Comparison of ENCODE assay signal across 19 cellular contexts in the genomic region with DNA sequence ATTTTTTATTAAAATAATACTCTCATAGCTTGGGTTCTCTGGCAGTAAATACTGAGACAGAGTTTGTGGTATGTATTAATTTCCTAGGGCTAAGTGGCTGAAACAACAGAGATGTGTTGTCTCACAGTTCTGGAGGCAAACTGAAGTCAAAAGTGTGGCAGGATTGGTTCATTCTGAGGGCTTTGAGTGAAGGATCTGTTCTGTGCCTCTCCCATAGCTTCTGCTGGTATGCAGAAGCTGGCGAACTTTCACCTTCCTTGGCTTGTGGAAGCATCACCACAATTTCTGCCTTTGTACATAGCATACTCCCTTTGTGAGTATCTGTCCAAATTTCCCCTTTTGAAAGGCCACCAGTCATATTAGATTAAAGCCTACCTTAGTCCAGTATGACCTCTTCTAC. TPM values are rescaled to one million over a fixed set of nuclear protein-coding genes. Genes with fewer than 3 reads are reported as not detected.
A peak's percentile ranks its signal among the peaks of the same experiment; 100 is the strongest.
DNase-seq lines count a peak whose midpoint lies in the region; ATAC-seq and TF ChIP-seq lines count a peak whose summit lies in the region.
"Had no signal": no experiment of that assay in that cellular context is flagged by ENCODE, and none has a peak within 500 bp of the region (broad histone marks: within the 10 kb centered on the region; RNA-seq: fewer than 3 reads in every experiment).

No MANE protein-coding gene starts in this region.

- no peaks in the 10 kb centered on the region for H3K4me1 ChIP-seq in cardiac muscle cell (ENCODE audit: low read depth)
- H3K4me1 ChIP-seq in upper lobe of right lung = no peaks in the 10 kb centered on the region
- H3K4me1 ChIP-seq: BE2C, BLaER1, Caco-2 had no signal

- intact Hi-C loops in left ventricle myocardium superior (cut with micrococcal nuclease) = no loop called here
- intact Hi-C loops in upper lobe of right lung (cut with DNase I) = no loop called here

- peak overlapping the region; percentile 20 for H3K27ac ChIP-seq in cardiac muscle cell
- no peak overlapping the region for H3K27ac ChIP-seq in upper lobe of right lung
- H3K27ac ChIP-seq: BLaER1 had no signal

- H3K4me3 ChIP-seq in cardiac muscle cell = no peak overlapping the region
- no peak overlapping the region for H3K4me3 ChIP-seq in upper lobe of right lung
- H3K4me3 ChIP-seq: BLaER1 had no signal

- no peaks in the 10 kb centered on the region for H3K27me3 ChIP-seq in cardiac muscle cell
- H3K27me3 ChIP-seq in upper lobe of right lung = no peaks in the 10 kb centered on the region
- H3K27me3 ChIP-seq: BE2C, BLaER1 had no signal

- H3K9me3 ChIP-seq in cardiac muscle cell (ENCODE audit: low read depth) (no peaks in the 10 kb centered on the region), upper lobe of right lung (no peaks in the 10 kb centered on the region)
- H3K9me3 ChIP-seq: BE2C, BLaER1, Caco-2 had no signal

- H3K36me3 ChIP-seq in cardiac muscle cell (peaks cover 84% of the 10 kb centered on the region), upper lobe of right lung (peaks cover 95% of the 10 kb centered on the region)

- no peak for TF ChIP-seq CTCF in cardiac muscle cell (IDR thresholded peaks at IDR 0.05; ENCODE audit: low read depth, low read length)
- TF ChIP-seq CTCF in upper lobe of right lung (IDR thresholded peaks at IDR 0.05) = no peak

- DNase-seq in cardiac muscle cell (ENCODE audit: low read depth in 1 of 2, low spot score in 1 of 2) (peak in 1 of 2 donors; percentile 3), left ventricle myocardium superior (no peak), UCSD-AML1 (lab: John Stamatoyannopoulos, UW; ENCODE audit: unreplicated experiment) (peak; percentile 1), foreskin melanocyte (peak; percentile 54), upper lobe of right lung (no peak), CD1c-positive myeloid dendritic cell (ENCODE audit: extremely low spot score) (no peak)
- DNase-seq: 8988T; ACHN; BE2C; C1 segment of cervical spinal cord; Caco-2; Calu3; CD4-positive, alpha-beta T cell; CD8-positive, alpha-beta T cell; DMS79 treated with DMSO at 0.1 percent for 48 hours; GF-D8 had no signal

- ATAC-seq in left ventricle myocardium superior (no peak), upper lobe of right lung (peak; percentile 20), GM21423 (IDR thresholded peaks at IDR 0.05; ENCODE audit: unreplicated experiment) (no peak), HG03469 (IDR thresholded peaks at IDR 0.05; ENCODE audit: unreplicated experiment) (no peak)
- ATAC-seq: CD8-positive, alpha-beta T cell had no signal

RNA-seq across cellular contexts. Expression of a gene that starts 21.0 kb away (rescaled TPM):
- 27.2 and 69.6 TPM in 2 replicates for total RNA-seq in cardiac muscle cell
- 84.1 and 116 TPM in 2 replicates for polyA plus RNA-seq in cardiac muscle cell
- 18.1 TPM for total RNA-seq in left ventricle myocardium superior
- 35.4 TPM for total RNA-seq in upper lobe of right lung

RNA-seq across cellular contexts. Expression of a gene that starts 24.9 kb away (rescaled TPM):
- total RNA-seq in cardiac muscle cell (19.2 and 50.8 TPM in 2 replicates), left ventricle myocardium superior (21.0 TPM), upper lobe of right lung (25.4 TPM)
- polyA plus RNA-seq in cardiac muscle cell = 32.9 and 42.9 TPM in 2 replicates

Comparison
In these comparisons a context has a peak if more than half of its experiments do, and no peak if none do; other contexts are left out.
1. DNase-seq: peak in UCSD-AML1 (single experiment) and foreskin melanocyte (single experiment); none in left ventricle myocardium superior (single experiment), upper lobe of right lung (single experiment) and CD1c-positive myeloid dendritic cell (single experiment).